ENCODE assay signal across 1 cellular context in genomic region chr1:171217658-171218443, GRCh38.
TF ChIP-seq lines count a peak whose summit lies in the region.

No MANE protein-coding gene starts in this region.

TF ChIP-seq in IMR-90, 13 proteins besides CTCF, POLR2A, EP300 and RAD21:
- no peak for TF ChIP-seq MAFK (IDR thresholded peaks at IDR 0.05; ENCODE audit: low read depth, low read length)
- TF ChIP-seq CHD1 (IDR thresholded peaks at IDR 0.05; ENCODE audit: low read depth, low read length) = no peak
- no peak for TF ChIP-seq USF2 (IDR thresholded peaks at IDR 0.05; ENCODE audit: low read depth, low read length)
- no peak for TF ChIP-seq SMC3 (IDR thresholded peaks at IDR 0.05; ENCODE audit: low read depth, low read length)
